ENCODE assay signal across 1 cellular context in genomic region chr12:104083769-104084475, GRCh38.
TF ChIP-seq lines count a peak whose summit lies in the region.

No MANE protein-coding gene starts in this region.

TF ChIP-seq in HepG2, 621 proteins besides CTCF, POLR2A, EP300 and RAD21:
- TF ChIP-seq SP1 (IDR thresholded peaks at IDR 0.05) (no peak), SP1 (CRISPR knock-in tag; IDR thresholded peaks at IDR 0.05) (no peak), NR2F6 (IDR thresholded peaks at IDR 0.05) (no peak), NR2F6 (CRISPR knock-in tag; IDR thresholded peaks at IDR 0.05) (no peak), AGO1 (IDR thresholded peaks at IDR 0.05; ENCODE audit: low read depth, low read length, poor library complexity, severe bottlenecking) (no peak), RXRB (CRISPR knock-in tag; IDR thresholded peaks at IDR 0.05; ENCODE audit: borderline replicate concordance) (no peak), SAFB2 (CRISPR knock-in tag; IDR thresholded peaks at IDR 0.05; ENCODE audit: borderline replicate concordance, low read depth) (no peak), IKZF1 (IDR thresholded peaks at IDR 0.05) (no peak), ZNF343 (CRISPR knock-in tag; IDR thresholded peaks at IDR 0.05) (no peak), KLF11 (CRISPR knock-in tag; IDR thresholded peaks at IDR 0.05) (no peak), HES4 (CRISPR knock-in tag; IDR thresholded peaks at IDR 0.05; ENCODE audit: borderline replicate concordance) (no peak), BRCA1 (CRISPR knock-in tag; IDR thresholded peaks at IDR 0.05) (no peak), PHF20 (CRISPR knock-in tag; IDR thresholded peaks at IDR 0.05) (no peak), ZFX (CRISPR knock-in tag; IDR thresholded peaks at IDR 0.05; ENCODE audit: low read depth) (no peak)
- TF ChIP-seq, protein P1, sequence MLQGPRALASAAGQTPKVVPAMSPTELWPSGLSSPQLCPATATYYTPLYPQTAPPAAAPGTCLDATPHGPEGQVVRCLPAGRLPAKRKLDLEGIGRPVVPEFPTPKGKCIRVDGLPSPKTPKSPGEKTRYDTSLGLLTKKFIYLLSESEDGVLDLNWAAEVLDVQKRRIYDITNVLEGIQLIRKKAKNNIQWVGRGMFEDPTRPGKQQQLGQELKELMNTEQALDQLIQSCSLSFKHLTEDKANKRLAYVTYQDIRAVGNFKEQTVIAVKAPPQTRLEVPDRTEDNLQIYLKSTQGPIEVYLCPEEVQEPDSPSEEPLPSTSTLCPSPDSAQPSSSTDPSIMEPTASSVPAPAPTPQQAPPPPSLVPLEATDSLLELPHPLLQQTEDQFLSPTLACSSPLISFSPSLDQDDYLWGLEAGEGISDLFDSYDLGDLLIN (CRISPR knock-in tag; IDR thresholded peaks at IDR 0.05; ENCODE audit: borderline replicate concordance), result no peak
- TF ChIP-seq, protein P2, sequence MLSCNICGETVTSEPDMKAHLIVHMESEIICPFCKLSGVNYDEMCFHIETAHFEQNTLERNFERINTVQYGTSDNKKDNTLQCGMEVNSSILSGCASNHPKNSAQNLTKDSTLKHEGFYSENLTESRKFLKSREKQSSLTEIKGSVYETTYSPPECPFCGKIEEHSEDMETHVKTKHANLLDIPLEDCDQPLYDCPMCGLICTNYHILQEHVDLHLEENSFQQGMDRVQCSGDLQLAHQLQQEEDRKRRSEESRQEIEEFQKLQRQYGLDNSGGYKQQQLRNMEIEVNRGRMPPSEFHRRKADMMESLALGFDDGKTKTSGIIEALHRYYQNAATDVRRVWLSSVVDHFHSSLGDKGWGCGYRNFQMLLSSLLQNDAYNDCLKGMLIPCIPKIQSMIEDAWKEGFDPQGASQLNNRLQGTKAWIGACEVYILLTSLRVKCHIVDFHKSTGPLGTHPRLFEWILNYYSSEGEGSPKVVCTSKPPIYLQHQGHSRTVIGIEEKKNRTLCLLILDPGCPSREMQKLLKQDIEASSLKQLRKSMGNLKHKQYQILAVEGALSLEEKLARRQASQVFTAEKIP (CRISPR knock-in tag; IDR thresholded peaks at IDR 0.05; ENCODE audit: borderline replicate concordance), result no peak
- TF ChIP-seq, protein P3, sequence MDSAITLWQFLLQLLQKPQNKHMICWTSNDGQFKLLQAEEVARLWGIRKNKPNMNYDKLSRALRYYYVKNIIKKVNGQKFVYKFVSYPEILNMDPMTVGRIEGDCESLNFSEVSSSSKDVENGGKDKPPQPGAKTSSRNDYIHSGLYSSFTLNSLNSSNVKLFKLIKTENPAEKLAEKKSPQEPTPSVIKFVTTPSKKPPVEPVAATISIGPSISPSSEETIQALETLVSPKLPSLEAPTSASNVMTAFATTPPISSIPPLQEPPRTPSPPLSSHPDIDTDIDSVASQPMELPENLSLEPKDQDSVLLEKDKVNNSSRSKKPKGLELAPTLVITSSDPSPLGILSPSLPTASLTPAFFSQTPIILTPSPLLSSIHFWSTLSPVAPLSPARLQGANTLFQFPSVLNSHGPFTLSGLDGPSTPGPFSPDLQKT (CRISPR knock-in tag; IDR thresholded peaks at IDR 0.05; ENCODE audit: borderline replicate concordance), result no peak
- TF ChIP-seq, protein P4, sequence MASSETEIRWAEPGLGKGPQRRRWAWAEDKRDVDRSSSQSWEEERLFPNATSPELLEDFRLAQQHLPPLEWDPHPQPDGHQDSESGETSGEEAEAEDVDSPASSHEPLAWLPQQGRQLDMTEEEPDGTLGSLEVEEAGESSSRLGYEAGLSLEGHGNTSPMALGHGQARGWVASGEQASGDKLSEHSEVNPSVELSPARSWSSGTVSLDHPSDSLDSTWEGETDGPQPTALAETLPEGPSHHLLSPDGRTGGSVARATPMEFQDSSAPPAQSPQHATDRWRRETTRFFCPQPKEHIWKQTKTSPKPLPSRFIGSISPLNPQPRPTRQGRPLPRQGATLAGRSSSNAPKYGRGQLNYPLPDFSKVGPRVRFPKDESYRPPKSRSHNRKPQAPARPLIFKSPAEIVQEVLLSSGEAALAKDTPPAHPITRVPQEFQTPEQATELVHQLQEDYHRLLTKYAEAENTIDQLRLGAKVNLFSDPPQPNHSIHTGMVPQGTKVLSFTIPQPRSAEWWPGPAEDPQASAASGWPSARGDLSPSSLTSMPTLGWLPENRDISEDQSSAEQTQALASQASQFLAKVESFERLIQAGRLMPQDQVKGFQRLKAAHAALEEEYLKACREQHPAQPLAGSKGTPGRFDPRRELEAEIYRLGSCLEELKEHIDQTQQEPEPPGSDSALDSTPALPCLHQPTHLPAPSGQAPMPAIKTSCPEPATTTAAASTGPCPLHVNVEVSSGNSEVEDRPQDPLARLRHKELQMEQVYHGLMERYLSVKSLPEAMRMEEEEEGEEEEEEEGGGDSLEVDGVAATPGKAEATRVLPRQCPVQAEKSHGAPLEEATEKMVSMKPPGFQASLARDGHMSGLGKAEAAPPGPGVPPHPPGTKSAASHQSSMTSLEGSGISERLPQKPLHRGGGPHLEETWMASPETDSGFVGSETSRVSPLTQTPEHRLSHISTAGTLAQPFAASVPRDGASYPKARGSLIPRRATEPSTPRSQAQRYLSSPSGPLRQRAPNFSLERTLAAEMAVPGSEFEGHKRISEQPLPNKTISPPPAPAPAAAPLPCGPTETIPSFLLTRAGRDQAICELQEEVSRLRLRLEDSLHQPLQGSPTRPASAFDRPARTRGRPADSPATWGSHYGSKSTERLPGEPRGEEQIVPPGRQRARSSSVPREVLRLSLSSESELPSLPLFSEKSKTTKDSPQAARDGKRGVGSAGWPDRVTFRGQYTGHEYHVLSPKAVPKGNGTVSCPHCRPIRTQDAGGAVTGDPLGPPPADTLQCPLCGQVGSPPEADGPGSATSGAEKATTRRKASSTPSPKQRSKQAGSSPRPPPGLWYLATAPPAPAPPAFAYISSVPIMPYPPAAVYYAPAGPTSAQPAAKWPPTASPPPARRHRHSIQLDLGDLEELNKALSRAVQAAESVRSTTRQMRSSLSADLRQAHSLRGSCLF (CRISPR knock-in tag; IDR thresholded peaks at IDR 0.05; ENCODE audit: borderline replicate concordance), result no peak
- TF ChIP-seq, protein P5, sequence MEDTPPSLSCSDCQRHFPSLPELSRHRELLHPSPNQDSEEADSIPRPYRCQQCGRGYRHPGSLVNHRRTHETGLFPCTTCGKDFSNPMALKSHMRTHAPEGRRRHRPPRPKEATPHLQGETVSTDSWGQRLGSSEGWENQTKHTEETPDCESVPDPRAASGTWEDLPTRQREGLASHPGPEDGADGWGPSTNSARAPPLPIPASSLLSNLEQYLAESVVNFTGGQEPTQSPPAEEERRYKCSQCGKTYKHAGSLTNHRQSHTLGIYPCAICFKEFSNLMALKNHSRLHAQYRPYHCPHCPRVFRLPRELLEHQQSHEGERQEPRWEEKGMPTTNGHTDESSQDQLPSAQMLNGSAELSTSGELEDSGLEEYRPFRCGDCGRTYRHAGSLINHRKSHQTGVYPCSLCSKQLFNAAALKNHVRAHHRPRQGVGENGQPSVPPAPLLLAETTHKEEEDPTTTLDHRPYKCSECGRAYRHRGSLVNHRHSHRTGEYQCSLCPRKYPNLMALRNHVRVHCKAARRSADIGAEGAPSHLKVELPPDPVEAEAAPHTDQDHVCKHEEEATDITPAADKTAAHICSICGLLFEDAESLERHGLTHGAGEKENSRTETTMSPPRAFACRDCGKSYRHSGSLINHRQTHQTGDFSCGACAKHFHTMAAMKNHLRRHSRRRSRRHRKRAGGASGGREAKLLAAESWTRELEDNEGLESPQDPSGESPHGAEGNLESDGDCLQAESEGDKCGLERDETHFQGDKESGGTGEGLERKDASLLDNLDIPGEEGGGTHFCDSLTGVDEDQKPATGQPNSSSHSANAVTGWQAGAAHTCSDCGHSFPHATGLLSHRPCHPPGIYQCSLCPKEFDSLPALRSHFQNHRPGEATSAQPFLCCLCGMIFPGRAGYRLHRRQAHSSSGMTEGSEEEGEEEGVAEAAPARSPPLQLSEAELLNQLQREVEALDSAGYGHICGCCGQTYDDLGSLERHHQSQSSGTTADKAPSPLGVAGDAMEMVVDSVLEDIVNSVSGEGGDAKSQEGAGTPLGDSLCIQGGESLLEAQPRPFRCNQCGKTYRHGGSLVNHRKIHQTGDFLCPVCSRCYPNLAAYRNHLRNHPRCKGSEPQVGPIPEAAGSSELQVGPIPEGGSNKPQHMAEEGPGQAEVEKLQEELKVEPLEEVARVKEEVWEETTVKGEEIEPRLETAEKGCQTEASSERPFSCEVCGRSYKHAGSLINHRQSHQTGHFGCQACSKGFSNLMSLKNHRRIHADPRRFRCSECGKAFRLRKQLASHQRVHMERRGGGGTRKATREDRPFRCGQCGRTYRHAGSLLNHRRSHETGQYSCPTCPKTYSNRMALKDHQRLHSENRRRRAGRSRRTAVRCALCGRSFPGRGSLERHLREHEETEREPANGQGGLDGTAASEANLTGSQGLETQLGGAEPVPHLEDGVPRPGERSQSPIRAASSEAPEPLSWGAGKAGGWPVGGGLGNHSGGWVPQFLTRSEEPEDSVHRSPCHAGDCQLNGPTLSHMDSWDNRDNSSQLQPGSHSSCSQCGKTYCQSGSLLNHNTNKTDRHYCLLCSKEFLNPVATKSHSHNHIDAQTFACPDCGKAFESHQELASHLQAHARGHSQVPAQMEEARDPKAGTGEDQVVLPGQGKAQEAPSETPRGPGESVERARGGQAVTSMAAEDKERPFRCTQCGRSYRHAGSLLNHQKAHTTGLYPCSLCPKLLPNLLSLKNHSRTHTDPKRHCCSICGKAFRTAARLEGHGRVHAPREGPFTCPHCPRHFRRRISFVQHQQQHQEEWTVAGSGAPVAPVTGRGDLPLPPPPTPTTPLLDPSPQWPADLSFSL (CRISPR knock-in tag; IDR thresholded peaks at IDR 0.05), result no peak
